Comparison of ENCODE assay signal across 14 cellular contexts in the genomic region with DNA sequence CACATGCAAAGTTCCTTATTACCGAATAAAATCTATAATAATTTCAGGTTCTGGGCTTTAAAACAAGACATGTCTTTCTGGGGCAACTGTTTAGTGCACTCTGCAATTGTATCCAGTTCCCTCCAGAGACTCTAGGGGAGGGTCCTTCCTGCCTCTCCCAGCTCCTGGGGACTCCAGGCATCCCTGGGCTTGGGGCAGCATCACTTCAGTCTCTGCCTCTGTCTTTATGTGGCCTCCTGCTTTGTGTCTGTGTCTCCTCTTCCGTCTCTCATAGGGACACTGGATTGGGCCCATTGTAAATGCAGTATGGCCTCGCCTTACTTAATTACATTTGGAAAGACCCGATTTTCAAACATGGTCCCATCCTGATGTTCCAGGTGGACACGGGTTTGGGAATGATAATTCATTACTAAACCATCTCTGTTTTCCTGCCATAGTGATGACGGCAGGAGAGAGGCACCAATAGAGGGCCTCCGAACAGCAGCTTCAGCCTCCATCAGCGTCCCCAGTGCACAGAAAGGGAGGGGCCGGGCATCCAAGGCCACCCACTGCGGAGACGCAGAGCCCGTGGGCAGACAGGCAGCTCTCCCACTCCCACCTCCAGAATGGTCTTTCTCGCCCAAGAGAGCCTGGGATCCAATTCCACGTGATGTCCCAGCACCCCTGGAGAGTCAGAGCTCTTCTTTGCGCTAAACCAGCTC. TPM values are rescaled to one million over a fixed set of nuclear protein-coding genes. Genes with fewer than 3 reads are reported as not detected.
DNase-seq lines count a peak whose midpoint lies in the region; ATAC-seq, FAIRE-seq and TF ChIP-seq lines count a peak whose summit lies in the region.
"Had no signal": no experiment of that assay in that cellular context is flagged by ENCODE, and none has a peak within 500 bp of the region (broad histone marks: within the 10 kb centered on the region; RNA-seq: fewer than 3 reads in every experiment).

No MANE protein-coding gene starts in this region.

- H3K4me3 Mint-ChIP-seq in activated T-cell treated with anti-CD3 and anti-CD28 coated beads, Interleukin-2, amount 50 U/mL, for 4 hours = peak overlapping the region; percentile 48

- intact Hi-C loops in kidney (cut with DNase I) = no loop called here

- no peak for TF ChIP-seq POLR2A in suprapubic skin (IDR thresholded peaks at IDR 0.05)

- DNase-seq in activated T-cell treated with anti-CD3 and anti-CD28 coated beads, Interleukin-2, amount 50 U/mL, for 4 hours = no peak
- DNase-seq in activated T-cell treated with anti-CD3 and anti-CD28 coated beads for 4 hours (no peak), kidney (peak; percentile 3), suprapubic skin (ENCODE audit: low spot score in 2 of 2) (peak; percentile 30 to 61), DMS53 treated with DMSO at 0.1 percent for 48 hours (lab: John Stamatoyannopoulos, UW; ENCODE audit: unreplicated experiment) (no peak), SIG-M5 (lab: John Stamatoyannopoulos, UW) (no peak), NCI-H1048 (lab: John Stamatoyannopoulos, UW) (no peak)
- DNase-seq in activated CD8-positive, alpha-beta memory T cell treated with anti-CD3 and anti-CD28 coated beads, Interleukin-2, amount 50 U/mL, for 48 hours = peak; percentile 53
- DNase-seq: hypothalamus, NCI-H446 treated with DMSO at 0.1 percent for 48 hours, retina, transverse colon had no signal

- H3K36me3 Mint-ChIP-seq in activated T-cell treated with anti-CD3 and anti-CD28 coated beads, Interleukin-2, amount 50 U/mL, for 4 hours (ENCODE audit: insufficient read depth) = peaks cover 12% of the 10 kb centered on the region

- H3K9ac ChIP-seq in kidney (ENCODE audit: low read length in 2 of 2) = no peak overlapping the region

- H3K4me3 ChIP-seq in kidney (ENCODE audit: low read length in 2 of 2) (no peak overlapping the region), suprapubic skin (no peak overlapping the region)
- H3K4me3 ChIP-seq: ascending aorta, transverse colon had no signal

- FAIRE-seq in kidney (lab: Jason Lieb, UNC) = no peak

- peaks cover 69% of the 10 kb centered on the region for H3K4me1 Mint-ChIP-seq in activated T-cell treated with anti-CD3 and anti-CD28 coated beads, Interleukin-2, amount 50 U/mL, for 4 hours (ENCODE audit: low read depth)

- H3K9me3 Mint-ChIP-seq in activated T-cell treated with anti-CD3 and anti-CD28 coated beads, Interleukin-2, amount 50 U/mL, for 4 hours = no peaks in the 10 kb centered on the region

- TF ChIP-seq EP300 in suprapubic skin (IDR thresholded peaks at IDR 0.05) = no peak

- H3K27ac ChIP-seq in kidney (ENCODE audit: low read depth in 2 of 2, low read length in 2 of 2) (peak overlapping the region in 1 of 2 donors; percentile 41), suprapubic skin (no peak overlapping the region)
- H3K27ac ChIP-seq: ascending aorta, HL-60 had no signal

- no peak for ATAC-seq in activated T-cell treated with anti-CD3 and anti-CD28 coated beads, Interleukin-2, amount 50 U/mL, for 4 hours

- no peak for TF ChIP-seq CTCF in kidney (IDR thresholded peaks at IDR 0.05; ENCODE audit: borderline replicate concordance, extremely low read depth, insufficient read depth)
- no peak for TF ChIP-seq CTCF in suprapubic skin (IDR thresholded peaks at IDR 0.05)

- H3K36me3 ChIP-seq in kidney (ENCODE audit: control insufficient read depth in 1 of 2, insufficient read depth in 2 of 2, low read length in 2 of 2) (no peaks in the 10 kb centered on the region), suprapubic skin (no peaks in the 10 kb centered on the region)
- H3K36me3 ChIP-seq: ascending aorta, transverse colon had no signal

- H3K4me1 ChIP-seq in kidney (ENCODE audit: control insufficient read depth in 1 of 2, insufficient read depth in 1 of 2, low read depth in 1 of 2, low read length in 2 of 2) = no peaks in the 10 kb centered on the region
- no peaks in the 10 kb centered on the region for H3K4me1 ChIP-seq in suprapubic skin
- H3K4me1 ChIP-seq: ascending aorta, transverse colon had no signal

- 79% methylated on average over 12 of the region's 15 CpGs for whole genome bisulfite sequencing in suprapubic skin

- no peaks in the 10 kb centered on the region for H3K27me3 Mint-ChIP-seq in activated T-cell treated with anti-CD3 and anti-CD28 coated beads, Interleukin-2, amount 50 U/mL, for 4 hours (ENCODE audit: low read depth)

- H3K27me3 ChIP-seq in suprapubic skin = peaks cover 44% of the 10 kb centered on the region

- H3K9me3 ChIP-seq in kidney (ENCODE audit: control insufficient read depth in 1 of 2, low read length in 2 of 2) (no peaks in the 10 kb centered on the region), suprapubic skin (no peaks in the 10 kb centered on the region)
- H3K9me3 ChIP-seq: ascending aorta, transverse colon had no signal

RNA-seq across cellular contexts. Expression of a gene that starts 11.0 kb away (rescaled TPM):
- 10 to 100 TPM; 33.0 to 53.2 (median 36.9) TPM for total RNA-seq in activated T-cell treated with anti-CD3 and anti-CD28 coated beads, Interleukin-2, amount 50 U/mL, for 4 hours
- total RNA-seq in kidney (33.3 TPM), suprapubic skin (10 to 100 TPM; 19.4 to 27.7 (median 24.4) TPM)
- polyA plus RNA-seq in kidney (ENCODE audit: insufficient read depth, low read depth, low replicate concordance) = 29.9 TPM

Comparison
In these comparisons a context has a peak if more than half of its experiments do, and no peak if none do; other contexts are left out.
1. DNase-seq: peak in activated CD8-positive, alpha-beta memory T cell treated with anti-CD3 and anti-CD28 coated beads, Interleukin-2, amount 50 U/mL, for 48 hours (single experiment), kidney (single experiment) and suprapubic skin (2 of 2); none in activated T-cell treated with anti-CD3 and anti-CD28 coated beads, Interleukin-2, amount 50 U/mL, for 4 hours (single experiment), activated T-cell treated with anti-CD3 and anti-CD28 coated beads for 4 hours (single experiment), DMS53 treated with DMSO at 0.1 percent for 48 hours (single experiment), SIG-M5 (single experiment) and NCI-H1048 (single experiment).